Comparison of ENCODE assay signal across 23 cellular contexts in genomic region chr2:118850171-118850900, GRCh38. TPM values are rescaled to one million over a fixed set of nuclear protein-coding genes. Genes with fewer than 3 reads are reported as not detected.
A peak's percentile ranks its signal among the peaks of the same experiment; 100 is the strongest.
DNase-seq lines count a peak whose midpoint lies in the region; ATAC-seq, FAIRE-seq and TF ChIP-seq lines count a peak whose summit lies in the region.
"Had no signal": no experiment of that assay in that cellular context is flagged by ENCODE, and none has a peak within 500 bp of the region (broad histone marks: within the 10 kb centered on the region; RNA-seq: fewer than 3 reads in every experiment).

No MANE protein-coding gene starts in this region.

- no TSS peak for BruUV-seq in Calu3 (replicated peaks; lab: Mats Ljungman, UMichigan)

- H2AFZ ChIP-seq in SK-N-SH (ENCODE audit: low read depth): no peak overlapping the region
- no peak overlapping the region for H2AFZ ChIP-seq in astrocyte (ENCODE audit: low read depth, low read length)
- no peak overlapping the region for H2AFZ ChIP-seq in neuronal stem cell (ENCODE audit: low read length)
- H2AFZ ChIP-seq in Karpas-422 (ENCODE audit: low read length): no peak overlapping the region

- H3K9ac ChIP-seq in SK-N-SH (no peak overlapping the region), astrocyte (ENCODE audit: low read length) (no peak overlapping the region), neuronal stem cell (ENCODE audit: low read depth, low read length, poor library complexity) (no peak overlapping the region), Karpas-422 (ENCODE audit: low read length) (no peak overlapping the region)

- H3K9me2 ChIP-seq in SK-N-SH (no peaks in the 10 kb centered on the region), Karpas-422 (replicated peaks; ENCODE audit: insufficient read depth, low read length) (no peaks in the 10 kb centered on the region)

- peak overlapping the region; percentile 62 for H3K18ac ChIP-seq in neuronal stem cell (ENCODE audit: low read length)

- TF ChIP-seq RAD21 in SK-N-SH (IDR thresholded peaks at IDR 0.05; ENCODE audit: low read length): no peak

- 17% methylated on average over 15 of the region's 32 CpGs for WGBS in SK-N-SH (ENCODE audit: low lambda C conversion rate)
- WGBS in neuronal stem cell (ENCODE audit: extremely low coverage in 2 of 2, insufficient read length in 2 of 2, insufficient replicate concordance in 1 of 2), 2 donors: no CpG with 5 or more reads among the region's 32 CpGs
- WGBS in aorta, 2 donors: 5 to 8% methylated on average over 32 of the region's 32 CpGs

- H3K36me3 Mint-ChIP-seq in Calu3 (ENCODE audit: insufficient read depth, unreplicated experiment) (peaks cover 16% of the 10 kb centered on the region), astrocyte (ENCODE audit: low read depth, unreplicated experiment) (peaks cover 2% of the 10 kb centered on the region)
- H3K36me3 Mint-ChIP-seq: T-cell had no signal

- H2BK15ac ChIP-seq in neuronal stem cell (ENCODE audit: low read length): no peak overlapping the region

- no peak for ATAC-seq in SK-N-SH treated with all-trans-retinoic acid at 6 μM for 48 hours
- no peak for ATAC-seq in aorta (ENCODE audit: low FRiP score)
- ATAC-seq: HepG2, left lung, right cardiac atrium, T-cell had no signal

- no peak for FAIRE-seq in astrocyte (lab: Jason Lieb, UNC)
- FAIRE-seq: H54, HepG2 had no signal

- no peak overlapping the region for H4K8ac ChIP-seq in neuronal stem cell (ENCODE audit: low read depth, low read length)

- POLR2A ChIA-PET in SK-N-SH (lab: Yijun Ruan, JAX): no interaction called here

- peaks cover 0 to 4% of the 10 kb centered on the region in 2 experiments; a peak in 1 of 4 replicates for H3K4me1 ChIP-seq in SK-N-SH (ENCODE audit: control insufficient read depth in 1 of 2, insufficient read depth in 2 of 2, low read depth in 1 of 2, low read length in 1 of 2)
- H3K4me1 ChIP-seq in astrocyte (ENCODE audit: insufficient read depth, low read length): peaks cover 6% of the 10 kb centered on the region
- peaks cover 0 to 7% of the 10 kb centered on the region in 2 donors for H3K4me1 ChIP-seq in neuronal stem cell (ENCODE audit: control insufficient read depth in 2 of 2, insufficient read depth in 1 of 2, low read depth in 1 of 2, low read length in 2 of 2)
- no peaks in the 10 kb centered on the region for H3K4me1 ChIP-seq in Karpas-422 (ENCODE audit: low read length)
- no peaks in the 10 kb centered on the region for H3K4me1 ChIP-seq in aorta (ENCODE audit: control insufficient read depth in 1 of 2, insufficient read depth in 2 of 2, low read length in 2 of 2)
- H3K4me1 ChIP-seq: BE2C had no signal

- H4K20me1 ChIP-seq in SK-N-SH (ENCODE audit: insufficient read depth) (0 out of 2 replicates have a peak, but pooled peaks cover 2% of the 10 kb centered on the region), astrocyte (ENCODE audit: insufficient read depth, low read length) (no peaks in the 10 kb centered on the region), Karpas-422 (ENCODE audit: insufficient read depth, low read depth, low read length) (no peaks in the 10 kb centered on the region)

- H3K4me3 ChIP-seq in SK-N-SH (ENCODE audit: low read depth in 2 of 2, low read length in 1 of 2) (no peak overlapping the region), astrocyte (ENCODE audit: insufficient read depth, low read depth, low read length) (no peak overlapping the region), neuronal stem cell (ENCODE audit: low read length in 2 of 2) (no peak overlapping the region), Karpas-422 (ENCODE audit: low read length) (no peak overlapping the region), aorta (ENCODE audit: low read length in 2 of 2) (no peak overlapping the region)
- H3K4me3 ChIP-seq: left lung, transverse colon had no signal

- H2BK120ac ChIP-seq in neuronal stem cell (ENCODE audit: low read depth, low read length): no peak overlapping the region

- H3K36me3 ChIP-seq in SK-N-SH (replicated peaks in 1 of 2; ENCODE audit: control insufficient read depth in 1 of 2, insufficient read depth in 2 of 2, low read length in 1 of 2): no peaks in the 10 kb centered on the region
- H3K36me3 ChIP-seq in astrocyte (ENCODE audit: insufficient read depth, low read length): no peaks in the 10 kb centered on the region
- no peaks in the 10 kb centered on the region for H3K36me3 ChIP-seq in neuronal stem cell (replicated peaks in 1 of 2; ENCODE audit: control insufficient read depth in 2 of 2, insufficient read depth in 2 of 2, low read length in 2 of 2)
- H3K36me3 ChIP-seq in Karpas-422 (ENCODE audit: insufficient read depth, low read length): no peaks in the 10 kb centered on the region
- H3K36me3 ChIP-seq in aorta (ENCODE audit: control insufficient read depth in 1 of 2, insufficient read depth in 2 of 2, low read length in 1 of 2): no peaks in the 10 kb centered on the region
- H3K36me3 ChIP-seq: BE2C, left lung, transverse colon had no signal

- no peak overlapping the region for H2BK12ac ChIP-seq in neuronal stem cell (ENCODE audit: low read length)

- no peak overlapping the region for H3K4ac ChIP-seq in neuronal stem cell (ENCODE audit: low read length)

- peak overlapping the region; percentile 43 for H2AK5ac ChIP-seq in neuronal stem cell (ENCODE audit: low read depth, low read length)

- TF ChIP-seq CTCF in SK-N-SH (IDR thresholded peaks at IDR 0.05) (no peak), Calu3 (IDR thresholded peaks at IDR 0.05; ENCODE audit: unreplicated experiment) (no peak), astrocyte (IDR thresholded peaks at IDR 0.05; ENCODE audit: insufficient read depth, low read depth, low read length) (no peak)

- peaks cover 2% of the 10 kb centered on the region for H3F3A ChIP-seq in SK-N-SH (replicated peaks; ENCODE audit: insufficient read depth)

- peaks cover 9% of the 10 kb centered on the region for H3K4me1 Mint-ChIP-seq in Calu3 (ENCODE audit: low read depth, unreplicated experiment)
- H3K4me1 Mint-ChIP-seq in astrocyte (ENCODE audit: low read depth, unreplicated experiment): peaks cover 2% of the 10 kb centered on the region

- no peaks in the 10 kb centered on the region for H3K9me3 Mint-ChIP-seq in Calu3 (ENCODE audit: low read depth, unreplicated experiment)
- H3K9me3 Mint-ChIP-seq in astrocyte (ENCODE audit: unreplicated experiment): peaks cover 31% of the 10 kb centered on the region
- H3K9me3 Mint-ChIP-seq: T-cell had no signal

- CTCF ChIA-PET in SK-N-SH (lab: Yijun Ruan, JAX) (interaction anchor here (1.2 to 1.6 kb wide), 2 partner anchors 14 to 804 kb away, joined by 3 to 5 read pairs; no protein-coding TSS in a partner anchor), Calu3 (lab: Charles Lee) (no interaction called here)

- H3K79me1 ChIP-seq in neuronal stem cell (ENCODE audit: low read depth, low read length): no peaks in the 10 kb centered on the region

- H3K79me2 ChIP-seq in SK-N-SH (ENCODE audit: insufficient read depth) (no peaks in the 10 kb centered on the region), astrocyte (ENCODE audit: insufficient read depth, low read length) (peaks cover 9% of the 10 kb centered on the region), Karpas-422 (ENCODE audit: low read length) (no peaks in the 10 kb centered on the region)

- H3K4me2 ChIP-seq in SK-N-SH (no peak overlapping the region), astrocyte (ENCODE audit: low read length) (peak overlapping the region; percentile 85), neuronal stem cell (ENCODE audit: insufficient read depth, low read length, poor library complexity, severe bottlenecking) (no peak overlapping the region), Karpas-422 (ENCODE audit: low read depth, low read length, poor library complexity, severe bottlenecking) (no peak overlapping the region)

- H4K91ac ChIP-seq in neuronal stem cell (ENCODE audit: low read depth, low read length, poor library complexity): no peak overlapping the region

- no peak for TF ChIP-seq EP300 in SK-N-SH (IDR thresholded peaks at IDR 0.05; ENCODE audit: borderline replicate concordance in 1 of 2, low read depth in 1 of 2, low read length in 1 of 2)

- H3K23ac ChIP-seq in neuronal stem cell (ENCODE audit: low read depth, low read length, poor library complexity): peak overlapping the region; percentile 60

- H3K4me3 Mint-ChIP-seq in Calu3 (ENCODE audit: low read depth, unreplicated experiment) (peak overlapping the region; percentile 18), astrocyte (ENCODE audit: unreplicated experiment) (no peak overlapping the region)

- DNase-seq in SK-N-SH (no peak), Calu3 (no peak), astrocyte (ENCODE audit: low read depth) (no peak), neuronal stem cell (ENCODE audit: low spot score) (peak; percentile 17), Karpas-422 (no peak), aorta (no peak), DMS 273 (lab: John Stamatoyannopoulos, UW; ENCODE audit: unreplicated experiment) (no peak)
- DNase-seq: activated gamma-delta T cell; BE2C; COR-L47; EL; left lung; NCI-H1436 treated with DMSO at 0.1 percent for 48 hours; right cardiac atrium; SHP77; stimulated activated naive CD4-positive, alpha-beta T cell; T-cell; transverse colon had no signal

- no peak overlapping the region for H2BK5ac ChIP-seq in neuronal stem cell (ENCODE audit: low read length)

- intact Hi-C loops in Calu3 (cut with micrococcal nuclease; ENCODE audit: unreplicated experiment): no loop called here
- intact Hi-C loops in aorta (cut with DNase I): loop anchor here in 1 of 2 donors (10.0 kb wide), 1 partner anchor 316 kb away; no protein-coding TSS in a partner anchor

- no peak overlapping the region for H3K14ac ChIP-seq in neuronal stem cell (ENCODE audit: low read length)

- H3K27ac ChIP-seq in SK-N-SH (ENCODE audit: low read depth in 2 of 2, low read length in 1 of 2) (no peak overlapping the region), astrocyte (ENCODE audit: low read depth, low read length) (no peak overlapping the region), neuronal stem cell (replicated peaks; ENCODE audit: low read length) (no peak overlapping the region), Karpas-422 (ENCODE audit: low read length) (no peak overlapping the region), aorta (ENCODE audit: low read depth in 1 of 2, low read length in 2 of 2) (no peak overlapping the region)
- H3K27ac ChIP-seq: 22Rv1, left lung, transverse colon had no signal

- H3K27me3 ChIP-seq in SK-N-SH (ENCODE audit: insufficient read depth): peaks cover 93% of the 10 kb centered on the region
- peaks cover 83% of the 10 kb centered on the region for H3K27me3 ChIP-seq in astrocyte (ENCODE audit: insufficient read depth, low read length)
- peaks cover 79 to 100% (median 96%) of the 10 kb centered on the region in 3 experiments for H3K27me3 ChIP-seq in neuronal stem cell (ENCODE audit: control insufficient read depth in 3 of 3, insufficient read depth in 3 of 3, low read depth in 1 of 3, low read length in 3 of 3)
- no peaks in the 10 kb centered on the region for H3K27me3 ChIP-seq in Karpas-422 (ENCODE audit: low read length)
- no peaks in the 10 kb centered on the region for H3K27me3 ChIP-seq in aorta (ENCODE audit: control insufficient read depth in 1 of 2, insufficient read depth in 2 of 2, low read length in 1 of 2)

- H3K27ac Mint-ChIP-seq in Calu3 (ENCODE audit: unreplicated experiment): no peak overlapping the region
- no peak overlapping the region for H3K27ac Mint-ChIP-seq in astrocyte (ENCODE audit: unreplicated experiment)

- H3K9me3 ChIP-seq in SK-N-SH (no peaks in the 10 kb centered on the region), astrocyte (ENCODE audit: insufficient read depth, low read depth, low read length) (peaks cover 3% of the 10 kb centered on the region), neuronal stem cell (replicated peaks in 1 of 2; ENCODE audit: control insufficient read depth in 2 of 2, insufficient read depth in 1 of 2, low read depth in 1 of 2, low read length in 2 of 2) (peaks cover 3 to 4% of the 10 kb centered on the region in 2 donors), Karpas-422 (ENCODE audit: low read length) (no peaks in the 10 kb centered on the region), aorta (ENCODE audit: control insufficient read depth, low read length) (no peaks in the 10 kb centered on the region)
- H3K9me3 ChIP-seq: BE2C, left lung, transverse colon had no signal

- H3K27me3 Mint-ChIP-seq in Calu3 (ENCODE audit: unreplicated experiment): peaks cover 44% of the 10 kb centered on the region
- H3K27me3 Mint-ChIP-seq in astrocyte (ENCODE audit: low read depth, unreplicated experiment): peaks cover 82% of the 10 kb centered on the region

RNA-seq across cellular contexts. Expression of gene EN1, which starts 2.9 kb away (rescaled TPM):
- not detected in 2 replicates for polyA plus RNA-seq in SK-N-SH (2012; rRNA removed)
- polyA plus RNA-seq in SK-N-SH (2012; cell fraction: cytosol; rRNA removed): not detected in 2 replicates
- not detected in 2 replicates for polyA plus RNA-seq in SK-N-SH (2012; cell fraction: nucleus; rRNA removed)
- total RNA-seq in Calu3 (2022): 2.3 TPM in 2 replicates
- 0.09 TPM in 1 of 2 replicates, not detected in the other for total RNA-seq in astrocyte
- not detected for polyA plus RNA-seq in neuronal stem cell (2013, experiment 1 of 2)
- polyA plus RNA-seq in neuronal stem cell (2013, experiment 2 of 2): 0.01 TPM
- not detected in 2 replicates for total RNA-seq in Karpas-422 (2014; rRNA removed; shearing (Covaris generic); ENCODE audit: low replicate concordance)
- not detected for total RNA-seq in aorta
- not detected for polyA plus RNA-seq in aorta
- total RNA-seq: HepG2, left lung, OCI-LY7, right cardiac atrium, T-cell, transverse colon had no signal
- polyA plus RNA-seq: HepG2, right cardiac atrium had no signal
